ENCODE assay signal across 30 cellular contexts in the genomic region with DNA sequence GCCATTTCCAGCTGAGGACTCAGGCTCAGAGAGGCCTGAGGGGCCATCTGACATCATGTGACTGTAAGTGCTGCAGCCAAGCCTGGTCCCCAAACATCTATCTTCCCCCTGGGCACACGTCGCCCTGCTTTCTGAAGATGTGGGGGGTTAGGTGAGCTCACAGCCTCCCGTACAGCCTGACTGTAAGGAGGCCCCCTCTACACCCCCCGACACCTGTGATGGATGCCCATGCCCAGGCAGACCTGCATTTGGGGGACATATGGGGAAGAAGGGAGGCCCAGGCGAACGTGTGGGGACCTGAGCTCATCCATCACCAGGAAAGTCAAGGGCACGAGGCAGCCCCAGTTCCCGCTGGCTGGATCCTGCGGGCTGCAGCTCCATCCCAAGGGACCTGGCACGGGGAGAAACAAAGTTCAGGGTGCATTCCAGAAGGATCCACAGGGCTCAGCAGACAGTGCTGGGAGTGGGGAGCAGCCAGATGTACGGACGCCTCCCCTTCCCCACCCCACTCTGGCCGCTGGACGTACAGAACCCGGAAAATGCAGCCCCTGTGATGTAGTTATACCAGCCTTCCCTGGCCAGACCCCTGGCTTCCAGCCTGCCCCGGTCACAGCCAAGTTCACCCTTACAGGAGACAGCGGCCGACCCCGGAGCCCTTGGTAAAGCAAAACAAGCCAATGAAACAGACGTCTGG.
"Had no signal": no experiment of that assay in that cellular context is flagged by ENCODE, and none has a peak within 500 bp of the region (broad histone marks: within the 10 kb centered on the region; RNA-seq: fewer than 3 reads in every experiment).

No MANE protein-coding gene starts in this region.

- DNase-seq: dermis blood vessel endothelial cell; effector memory CD4-positive, alpha-beta T cell; esophagus squamous epithelium; foreskin melanocyte; glutamatergic neuron; heart right ventricle; hypothalamus; immature natural killer cell; islet precursor cell; kidney glomerular epithelial cell; left colon; left ventricle myocardium superior; mucosa of descending colon; naive B cell; stimulated activated CD4-positive, alpha-beta T cell treated with anti-CD3 and anti-CD28 coated beads, Interleukin-15, amount 100 ng/mL, for 24 hours; stimulated activated CD4-positive, alpha-beta T cell treated with anti-CD3 and anti-CD28 coated beads, Interleukin-2, amount 100 ng/mL, for 48 hours; stimulated activated naive CD4-positive, alpha-beta T cell; stimulated activated naive CD8-positive, alpha-beta T cell treated with anti-CD3 and anti-CD28 coated beads, Interleukin-15, amount 100 ng/mL, for 72 hours; transverse colon had no signal

- FAIRE-seq: endothelial cell of umbilical vein, pancreas, small intestine had no signal

- H3K9me3 ChIP-seq: esophagus squamous epithelium, mucosa of descending colon, pancreas, right lobe of liver, suprapubic skin, transverse colon had no signal

- H3K4me3 Mint-ChIP-seq: immature natural killer cell; memory B cell; mesothelial cell of epicardium; naive B cell; natural killer cell treated with Interleukin-12 subunit alpha and Interleukin-12 subunit beta and Interleukin-15 and Interleukin-18, amount 100 ng/mL, for 72 hours; neural crest cell; stimulated activated naive CD8-positive, alpha-beta T cell treated with anti-CD3 and anti-CD28 coated beads, Interleukin-15, amount 100 ng/mL, for 72 hours had no signal

- H3K27ac ChIP-seq: coronary artery, esophagus squamous epithelium, heart right ventricle, pancreas, suprapubic skin, transverse colon had no signal

- H3K36me3 ChIP-seq: esophagus squamous epithelium, heart right ventricle, pancreas, right lobe of liver, suprapubic skin, transverse colon had no signal

- H3K4me1 ChIP-seq: esophagus squamous epithelium, heart right ventricle, pancreas, right lobe of liver, suprapubic skin, transverse colon had no signal

- H3K36me3 Mint-ChIP-seq: immature natural killer cell; memory B cell; mesothelial cell of epicardium; naive B cell; natural killer cell treated with Interleukin-12 subunit alpha and Interleukin-12 subunit beta and Interleukin-15 and Interleukin-18, amount 100 ng/mL, for 72 hours had no signal

- H3K4me1 Mint-ChIP-seq: immature natural killer cell; memory B cell; mesothelial cell of epicardium; naive B cell; neural crest cell; stimulated activated naive CD8-positive, alpha-beta T cell treated with anti-CD3 and anti-CD28 coated beads, Interleukin-15, amount 100 ng/mL, for 72 hours had no signal

- H3K9me3 Mint-ChIP-seq: immature natural killer cell; memory B cell; mesothelial cell of epicardium; natural killer cell treated with Interleukin-12 subunit alpha and Interleukin-12 subunit beta and Interleukin-15 and Interleukin-18, amount 100 ng/mL, for 72 hours; neural crest cell; stimulated activated naive CD8-positive, alpha-beta T cell treated with anti-CD3 and anti-CD28 coated beads, Interleukin-15, amount 100 ng/mL, for 72 hours had no signal

- ATAC-seq: heart right ventricle; left colon; left ventricle myocardium superior; mucosa of descending colon; natural killer cell treated with Interleukin-12 subunit alpha and Interleukin-12 subunit beta and Interleukin-15 and Interleukin-18, amount 100 ng/mL, for 72 hours; pancreas; stimulated activated naive CD8-positive, alpha-beta T cell treated with anti-CD3 and anti-CD28 coated beads, Interleukin-15, amount 100 ng/mL, for 72 hours had no signal

- H3K27me3 ChIP-seq: right lobe of liver, transverse colon had no signal

- H3K4me3 ChIP-seq: coronary artery, esophagus squamous epithelium, heart right ventricle, lung, mucosa of descending colon, pancreas, right lobe of liver, suprapubic skin, transverse colon had no signal

- H3K27ac Mint-ChIP-seq: immature natural killer cell; memory B cell; mesothelial cell of epicardium; naive B cell; natural killer cell treated with Interleukin-12 subunit alpha and Interleukin-12 subunit beta and Interleukin-15 and Interleukin-18, amount 100 ng/mL, for 72 hours; stimulated activated naive CD8-positive, alpha-beta T cell treated with anti-CD3 and anti-CD28 coated beads, Interleukin-15, amount 100 ng/mL, for 72 hours had no signal
